Comparison of ENCODE assay signal across 8 cellular contexts in genomic region chr12:46386360-46386867, GRCh38. TPM values are rescaled to one million over a fixed set of nuclear protein-coding genes. Genes with fewer than 3 reads are reported as not detected.
DNase-seq lines count a peak whose midpoint lies in the region; ATAC-seq, FAIRE-seq and TF ChIP-seq lines count a peak whose summit lies in the region.

No MANE protein-coding gene starts in this region.

- no peak for DNase-seq in GM12891 (ENCODE audit: insufficient read length, low spot score)
- peak in 1 of 2 experiments; percentile 98 for DNase-seq in PC-9
- DNase-seq in fibroblast of lung (ENCODE audit: low read depth in 2 of 2) = peak; percentile 98 to 99
- no peak for DNase-seq in spleen
- DNase-seq in NCI-H1092 (lab: John Stamatoyannopoulos, UW) = no peak
- no peak for DNase-seq in NCI-H510A (lab: John Stamatoyannopoulos, UW)
- no peak for DNase-seq in SKM-1 (lab: John Stamatoyannopoulos, UW; ENCODE audit: unreplicated experiment)

- H3K4me3 ChIP-seq in PC-9 (peak overlapping the region; percentile 92; the same call in 1 of the 2 replicates), fibroblast of lung (replicated peaks in 1 of 4; ENCODE audit: control extremely low read depth in 1 of 4, insufficient read depth in 1 of 4, low read depth in 3 of 4, low read length in 4 of 4) (peak overlapping the region in 2 of 4 experiments; percentile 26 to 35), spleen (peak overlapping the region in 2 of 8 donors; percentile 28 to 44)

- H3K27ac ChIP-seq in PC-9 = peak overlapping the region; percentile 97
- H3K27ac ChIP-seq in fibroblast of lung (ENCODE audit: insufficient read depth, low read length) = peak overlapping the region; percentile 98
- H3K27ac ChIP-seq in spleen = peak overlapping the region; percentile 49 to 100 (median 86)

- H3F3A ChIP-seq in PC-9 (ENCODE audit: insufficient read depth, low read depth) = peaks cover 45% of the 10 kb centered on the region

- no peak overlapping the region for H3K9ac ChIP-seq in fibroblast of lung (ENCODE audit: insufficient read depth, low read length)

- H3K9me3 ChIP-seq in PC-9 (ENCODE audit: insufficient read depth, low read depth) (no peaks in the 10 kb centered on the region), fibroblast of lung (ENCODE audit: control insufficient read depth, insufficient read depth, low read depth, low read length) (no peaks in the 10 kb centered on the region), spleen (no peaks in the 10 kb centered on the region)

- CTCF ChIA-PET in PC-9 (lab: Charles Lee) = interaction anchor here (1.3 kb wide), 1 partner anchor 262 kb away, joined by 6 read pairs; no protein-coding TSS in a partner anchor

- peaks cover 28% of the 10 kb centered on the region for H3K36me3 ChIP-seq in PC-9 (ENCODE audit: low read depth)
- peaks cover 2% of the 10 kb centered on the region for H3K36me3 ChIP-seq in fibroblast of lung (ENCODE audit: control insufficient read depth, insufficient read depth, low read length)
- H3K36me3 ChIP-seq in spleen = no peaks in the 10 kb centered on the region

- TF ChIP-seq CTCF in PC-9 (conservative IDR thresholded peaks at IDR 0.05) (no peak), fibroblast of lung (conservative IDR thresholded peaks at IDR 0.05 in 1 of 2, IDR thresholded peaks at IDR 0.05 in 1 of 2; ENCODE audit: low read depth in 1 of 2, low read length in 2 of 2) (no peak), spleen (IDR thresholded peaks at IDR 0.05 in 8 of 11, conservative IDR thresholded peaks at IDR 0.05 in 3 of 11) (no peak)

- 51 to 71% (median 54%) methylated on average over 3 of the region's 3 CpGs for WGBS in spleen, 5 donors

- no peaks in the 10 kb centered on the region for H4K20me1 ChIP-seq in PC-9 (ENCODE audit: insufficient read depth)
- no peaks in the 10 kb centered on the region for H4K20me1 ChIP-seq in fibroblast of lung (ENCODE audit: control insufficient read depth, extremely low read depth, insufficient read depth, low read length)

- BruUV-seq in PC-9 (replicated peaks; lab: Mats Ljungman, UMichigan) = no TSS peak

- H3K79me2 ChIP-seq in PC-9 (ENCODE audit: low read depth) = peaks cover 31% of the 10 kb centered on the region
- H3K79me2 ChIP-seq in fibroblast of lung (ENCODE audit: control insufficient read depth, insufficient read depth, low read length) = peaks cover 29% of the 10 kb centered on the region

- H3K4me2 ChIP-seq in PC-9 (peak overlapping the region; percentile 96), fibroblast of lung (ENCODE audit: extremely low read depth, insufficient read depth, low read length) (peak overlapping the region; percentile 77)

- no peaks in the 10 kb centered on the region for H3K9me2 ChIP-seq in PC-9 (ENCODE audit: insufficient read depth)

- H2AFZ ChIP-seq in PC-9 (no peak overlapping the region), fibroblast of lung (ENCODE audit: low read length) (no peak overlapping the region)

- H3K4me1 ChIP-seq in PC-9 (replicated peaks; ENCODE audit: insufficient read depth) = peaks cover 50% of the 10 kb centered on the region
- H3K4me1 ChIP-seq in fibroblast of lung (ENCODE audit: control insufficient read depth, extremely low read depth, insufficient read depth, low read length) = peaks cover 50% of the 10 kb centered on the region
- peaks cover 52 to 92% (median 79%) of the 10 kb centered on the region in 6 donors for H3K4me1 ChIP-seq in spleen

- peak; percentile 28 for FAIRE-seq in GM12891 (lab: Jason Lieb, UNC)

- intact Hi-C loops in PC-9 (cut with micrococcal nuclease; ENCODE audit: unreplicated experiment) (no loop called here), spleen (cut with DNase I; ENCODE audit: low total_unique reads) (loop anchor here (10.0 kb wide), 1 partner anchor 88 kb away; no protein-coding TSS in a partner anchor)

- ATAC-seq in GM18907 (IDR thresholded peaks at IDR 0.05; ENCODE audit: unreplicated experiment) = no peak

- TF ChIP-seq POLR2A in GM12891 (IDR thresholded peaks at IDR 0.05; ENCODE audit: low read depth, low read length) (no peak), spleen (IDR thresholded peaks at IDR 0.05) (no peak)

- H3K27me3 ChIP-seq in PC-9 (ENCODE audit: insufficient read depth, low read depth) (no peaks in the 10 kb centered on the region), fibroblast of lung (ENCODE audit: control insufficient read depth, insufficient read depth, low read length) (no peaks in the 10 kb centered on the region), spleen (replicated peaks in 1 of 7) (no peaks in the 10 kb centered on the region)

- POLR2A ChIA-PET in PC-9 (lab: Charles Lee; ENCODE audit: unreplicated experiment) = interaction anchor here (0.5 to 0.7 kb wide), 7 partner anchors 11 to 840 kb away, joined by 3 to 8 read pairs (median 5); no protein-coding TSS in a partner anchor

TF ChIP-seq in GM12891, 5 proteins besides CTCF, POLR2A, EP300 and RAD21:
- TF ChIP-seq TAF1 (IDR thresholded peaks at IDR 0.05; ENCODE audit: low read depth, low read length) (no peak), POU2F2 (IDR thresholded peaks at IDR 0.05; ENCODE audit: low read depth, low read length) (no peak), PAX5 (IDR thresholded peaks at IDR 0.05; ENCODE audit: insufficient read depth, low read length, severe bottlenecking) (no peak), SPI1 (IDR thresholded peaks at IDR 0.05; ENCODE audit: low read depth, low read length) (no peak), POLR2AphosphoS5 (IDR thresholded peaks at IDR 0.05; ENCODE audit: low read depth, low read length) (no peak)

RNA-seq across cellular contexts. Expression of gene SLC38A2, which starts 13.8 kb away (rescaled TPM):
- polyA plus RNA-seq in GM12891 (2012; ENCODE audit: low read depth, missing spikeins) = 31.8 TPM
- total RNA-seq in PC-9 (2021) (193 and 322 TPM in 2 replicates), fibroblast of lung (883 and 1,357 TPM in 2 replicates), spleen (100 to 1,000 TPM; 118 to 297 (median 211) TPM)
- polyA plus RNA-seq in fibroblast of lung (644 and 940 TPM in 2 replicates), spleen (10 to 100 TPM; 40.7 to 55.9 (median 49.8) TPM)
- polyA plus RNA-seq in fibroblast of lung (2012) = 373 and 531 TPM in 2 replicates
- polyA minus RNA-seq in fibroblast of lung (ENCODE audit: low replicate concordance) = 337 and 510 TPM in 2 replicates

Comparison
In these comparisons a context has a peak if more than half of its experiments do, and no peak if none do; other contexts are left out.
1. DNase-seq: peak in fibroblast of lung (2 of 2); none in GM12891 (single experiment), spleen (single experiment), NCI-H1092 (single experiment), NCI-H510A (single experiment) and SKM-1 (single experiment).
2. Peak in every context shown above with its lines, with median percentiles within 50 percentile points of each other: H3K27ac ChIP-seq.